ENCODE assay signal across 14 cellular contexts in the genomic region with DNA sequence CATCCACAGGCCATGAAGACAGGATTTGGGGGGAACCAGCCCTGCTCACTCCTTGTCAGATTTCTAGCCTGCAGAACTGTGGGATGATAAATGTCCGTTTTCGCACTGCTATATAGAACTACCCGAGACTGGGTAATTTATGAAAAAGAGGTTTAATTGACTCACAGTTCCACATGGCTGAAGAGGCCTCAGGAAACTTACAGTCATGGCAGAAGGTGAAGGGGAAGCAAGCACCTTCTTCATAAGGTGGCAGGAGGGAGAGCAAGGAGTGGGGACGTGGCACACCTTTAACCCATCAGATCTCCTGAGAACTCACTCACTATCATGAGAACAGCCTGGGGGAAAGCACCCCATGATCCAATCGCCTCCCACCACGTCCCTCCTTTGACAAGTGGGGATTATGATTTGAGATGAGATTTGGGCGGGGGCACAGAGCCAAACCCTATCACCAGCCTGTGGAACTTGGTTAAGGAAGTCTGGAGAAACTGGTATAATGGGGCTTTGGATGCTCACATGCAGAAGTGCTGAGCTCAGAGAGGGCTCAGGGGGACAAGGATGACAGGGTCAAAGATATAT. TPM values are rescaled to one million over a fixed set of nuclear protein-coding genes. Genes with fewer than 3 reads are reported as not detected.
DNase-seq lines count a peak whose midpoint lies in the region; ATAC-seq, FAIRE-seq and TF ChIP-seq lines count a peak whose summit lies in the region.
"Had no signal": no experiment of that assay in that cellular context is flagged by ENCODE, and none has a peak within 500 bp of the region (broad histone marks: within the 10 kb centered on the region; RNA-seq: fewer than 3 reads in every experiment).

No MANE protein-coding gene starts in this region.

- peaks cover 6% of the 10 kb centered on the region for H3K9me3 ChIP-seq in K562 (replicated peaks; ENCODE audit: control insufficient read depth, insufficient read depth, low read depth, low read length)
- peaks cover 0 to 10% of the 10 kb centered on the region in 2 donors for H3K9me3 ChIP-seq in lung (ENCODE audit: control insufficient read depth in 2 of 2, insufficient read depth in 1 of 2, low read length in 1 of 2)
- no peaks in the 10 kb centered on the region for H3K9me3 ChIP-seq in SJCRH30 (replicated peaks)

- POLR2A ChIA-PET in K562 (lab: Yijun Ruan, JAX) = interaction anchor here (0.6 kb wide), 1 partner anchor 33 kb away, joined by 3 read pairs; no protein-coding TSS in a partner anchor

- no peak overlapping the region for H3K9ac ChIP-seq in K562 (ENCODE audit: insufficient read depth in 1 of 2, low read depth in 2 of 2, low read length in 2 of 2)

- H3K79me2 ChIP-seq in K562 (ENCODE audit: control insufficient read depth, insufficient read depth, low read length) = no peaks in the 10 kb centered on the region

- CTCF ChIA-PET in K562 (lab: Yijun Ruan, JAX; ENCODE audit: low intra/inter-chr PET ratio) = no interaction called here

- H3K4me3 ChIP-seq in K562 (no peak overlapping the region), lung (no peak overlapping the region), SJCRH30 (no peak overlapping the region)

- DNase-seq in stimulated activated CD4-positive, alpha-beta T cell treated with anti-CD3 and anti-CD28 coated beads, Interleukin-4, amount 100 ng/mL, for 24 hours = peak; percentile 2
- no peak for DNase-seq in stimulated activated CD4-positive, alpha-beta T cell treated with anti-CD3 and anti-CD28 coated beads, Interleukin-12 subunit alpha, Interleukin-12 subunit beta, amount 100 ng/mL, for 4 hours
- no peak for DNase-seq in K562 (ENCODE audit: extremely low read depth in 1 of 4, low spot score in 3 of 4)
- DNase-seq in lung (ENCODE audit: low spot score) = peak; percentile 25
- DNase-seq in ureter (ENCODE audit: low spot score) = peak; percentile 23
- no peak for DNase-seq in SJCRH30
- DNase-seq: Kasumi-1, NCI-H1105 treated with DMSO at 0.1 percent for 48 hours, NCI-H187 had no signal

- H3K36me3 ChIP-seq in K562 (ENCODE audit: control insufficient read depth, insufficient read depth, low read length) (peaks cover 8% of the 10 kb centered on the region; the same call in 2 of the 3 replicates), lung (ENCODE audit: control insufficient read depth in 2 of 2, insufficient read depth in 2 of 2, low read length in 2 of 2) (no peaks in the 10 kb centered on the region), SJCRH30 (no peaks in the 10 kb centered on the region)

- ATAC-seq in K562 (no peak), lung (ENCODE audit: insufficient read depth, low FRiP score) (no peak), GM21381 (IDR thresholded peaks at IDR 0.05; ENCODE audit: unreplicated experiment) (no peak), HG03196 (IDR thresholded peaks at IDR 0.05; ENCODE audit: unreplicated experiment) (no peak)
- ATAC-seq: CD8-positive, alpha-beta T cell; HepG2 had no signal

- no TSS peak for BruUV-seq in K562 (replicated peaks; lab: Mats Ljungman, UMichigan)

- TF ChIP-seq EP300 in K562 (IDR thresholded peaks at IDR 0.05; ENCODE audit: low read length) = no peak

- H3K27me3 ChIP-seq in K562 (ENCODE audit: control insufficient read depth in 2 of 2, insufficient read depth in 2 of 2, low read length in 2 of 2) (no peaks in the 10 kb centered on the region), lung (ENCODE audit: control insufficient read depth, insufficient read depth) (no peaks in the 10 kb centered on the region), SJCRH30 (no peaks in the 10 kb centered on the region)

- H3K27ac ChIP-seq in K562 (ENCODE audit: extremely low read depth, low read depth, low read length) = no peak overlapping the region
- no peak overlapping the region for H3K27ac ChIP-seq in lung (ENCODE audit: low read depth in 1 of 2, low read length in 1 of 2)
- H3K27ac ChIP-seq in SJCRH30 = no peak overlapping the region

- TF ChIP-seq RAD21 in K562 (CRISPR knock-in tag; conservative IDR thresholded peaks at IDR 0.05 in 1 of 2, IDR thresholded peaks at IDR 0.05 in 1 of 2) = no peak

- no peaks in the 10 kb centered on the region; a peak in 1 of 5 replicates for H3K4me1 ChIP-seq in K562 (replicated peaks in 1 of 2; ENCODE audit: control insufficient read depth in 2 of 2, insufficient read depth in 2 of 2, low read length in 2 of 2)
- no peaks in the 10 kb centered on the region for H3K4me1 ChIP-seq in lung (ENCODE audit: control insufficient read depth in 2 of 2, insufficient read depth in 2 of 2, low read length in 2 of 2)
- H3K4me1 ChIP-seq in SJCRH30 = no peaks in the 10 kb centered on the region

- no peaks in the 10 kb centered on the region for H4K20me1 ChIP-seq in K562 (replicated peaks; ENCODE audit: control insufficient read depth, insufficient read depth, low read length)

- in situ Hi-C loops in K562 (cut with MboI) = no loop called here

- FAIRE-seq in K562 (lab: Jason Lieb, UNC) = no peak
- FAIRE-seq: H1, HepG2 had no signal

- TF ChIP-seq CTCF in K562 (IDR thresholded peaks at IDR 0.05 in 2 of 3, conservative IDR thresholded peaks at IDR 0.05 in 1 of 3; ENCODE audit: insufficient read depth in 2 of 3, low read depth in 1 of 3, low read length in 3 of 3) (no peak), lung (IDR thresholded peaks at IDR 0.05; ENCODE audit: control extremely low read depth, extremely low read depth) (no peak)

- H3K9me1 ChIP-seq in K562 (ENCODE audit: control insufficient read depth, insufficient read depth, low read length) = no peaks in the 10 kb centered on the region

- 38% methylated on average over 7 of the region's 7 CpGs for WGBS in K562 (ENCODE audit: insufficient coverage, low coverage, missing lambda C conversion rate)
- WGBS in lung, 2 donors = 87 to 88% methylated on average over 7 of the region's 7 CpGs

- intact Hi-C loops in K562 (cut with micrococcal nuclease) = no loop called here

- TF ChIP-seq POLR2A in K562 (conservative IDR thresholded peaks at IDR 0.05) = no peak

- no peak overlapping the region for H3K4me2 ChIP-seq in K562 (ENCODE audit: insufficient read depth, low read length)

- no peak overlapping the region for H2AFZ ChIP-seq in K562 (ENCODE audit: low read depth, low read length)

TF ChIP-seq in K562, 482 proteins besides CTCF, POLR2A, EP300 and RAD21:
- 0 out of 2 replicates have a peak, but pooled peaks have one; percentile 56 for TF ChIP-seq ZNF766 (CRISPR knock-in tag; conservative IDR thresholded peaks at IDR 0.05)
- no peak for TF ChIP-seq SNIP1 (IDR thresholded peaks at IDR 0.05; ENCODE audit: low read depth)

RNA-seq across cellular contexts. Expression of a gene that starts 50.7 kb away (rescaled TPM):
- 153 and 334 TPM in 2 replicates for total RNA-seq in K562 (2011; cell fraction: chromatin; rRNA removed; ENCODE audit: low replicate concordance)
- 281 and 292 TPM in 2 replicates for total RNA-seq in K562 (2011; cell fraction: nucleolus; rRNA removed)
- total RNA-seq in K562 (2011; cell fraction: nucleoplasm; rRNA removed) = 180 and 211 TPM in 2 replicates
- total RNA-seq in K562 (2014; rRNA removed) (29.5 and 33.6 TPM in 2 replicates), K562 (2014; rRNA removed; fragmentation: Illumina TruSeq; extraction: Trizol) (29.7 and 32.2 TPM in 2 replicates), K562 (2015; rRNA removed; fragmentation: Illumina TruSeq; extraction: Trizol) (26.1 and 28.1 TPM in 2 replicates), K562 (2021) (77.7 and 92.3 TPM in 2 replicates), lung (under 1 TPM; 0.52 to 0.77 TPM), ureter (not detected)
- polyA plus RNA-seq in K562 (2011; rRNA removed) (133 TPM in 2 replicates), K562 (2014; fragmentation: Illumina TruSeq; extraction: Trizol) (68.2 and 86.9 TPM in 2 replicates), K562 (2014; fragmentation: Nextera tagmentation; extraction: Ambion mirVana) (10 to 100 TPM; 10.2 to 11.5 TPM), K562 (2014; rRNA removed) (80.9 and 87.6 TPM in 2 replicates), lung (under 1 TPM; 0.37 to 0.82 TPM)
- polyA plus RNA-seq in K562 (2011; cell fraction: cytosol; rRNA removed) = 96.6 and 154 TPM in 2 replicates
- 301 and 457 TPM in 2 replicates for polyA plus RNA-seq in K562 (2011; cell fraction: nucleus; rRNA removed)
- polyA plus RNA-seq in K562 (2012) = 69.0 and 89.1 TPM in 2 replicates
- 48.1 and 73.1 TPM in 2 replicates for polyA minus RNA-seq in K562 (2011; rRNA and poly(A)+ RNA removed)
- polyA minus RNA-seq in K562 (2011; cell fraction: cytosol; rRNA and poly(A)+ RNA removed) = 38.3 and 45.9 TPM in 2 replicates
- polyA minus RNA-seq in K562 (2011; cell fraction: nucleus; rRNA and poly(A)+ RNA removed) = 87.9 and 158 TPM in 2 replicates
- 2.9 and 6.7 TPM in 2 replicates for total RNA-seq in SJCRH30 (2014; rRNA removed; shearing (Covaris generic))

Comparison
In these comparisons a context has a peak if more than half of its experiments do, and no peak if none do; other contexts are left out.
1. DNase-seq: peak in stimulated activated CD4-positive, alpha-beta T cell treated with anti-CD3 and anti-CD28 coated beads, Interleukin-4, amount 100 ng/mL, for 24 hours (single experiment), lung (single experiment) and ureter (single experiment); none in stimulated activated CD4-positive, alpha-beta T cell treated with anti-CD3 and anti-CD28 coated beads, Interleukin-12 subunit alpha, Interleukin-12 subunit beta, amount 100 ng/mL, for 4 hours (single experiment), K562 (0 of 4) and SJCRH30 (0 of 2).